16 cellular contexts compared by ENCODE assay signal in genomic region chr2:209942936-209943605, GRCh38.
"Had no signal": no experiment of that assay in that cellular context is flagged by ENCODE, and none has a peak within 500 bp of the region (broad histone marks: within the 10 kb centered on the region; RNA-seq: fewer than 3 reads in every experiment).

No MANE protein-coding gene starts in this region.

- H3K27ac ChIP-seq: esophagus muscularis mucosa, transverse colon had no signal

- H3K4me3 ChIP-seq: esophagus muscularis mucosa, lung, transverse colon had no signal

- H3K36me3 ChIP-seq: esophagus muscularis mucosa, transverse colon had no signal

- H3K4me3 Mint-ChIP-seq: activated B cell treated with CpG ODN at 0.5 μM for 24 hours; activated CD8-positive, alpha-beta T cell treated with anti-CD3 and anti-CD28 coated beads, Interleukin-2, amount 10 ng/mL, durations not matched to agents 7 days and 5 days; activated T-cell treated with anti-CD3 and anti-CD28 coated beads, Interleukin-2, amount 50 U/mL, for 72 hours; immature natural killer cell had no signal

- DNase-seq: activated B cell treated with CpG ODN at 0.5 μM for 24 hours; activated CD4-positive, alpha-beta T cell treated with anti-CD3 and anti-CD28 coated beads for 48 hours; activated CD8-positive, alpha-beta memory T cell treated with anti-CD3 and anti-CD28 coated beads, Interleukin-2, amount 50 U/mL, for 48 hours; activated CD8-positive, alpha-beta T cell treated with anti-CD3 and anti-CD28 coated beads, Interleukin-2, amount 10 ng/mL, durations not matched to agents 7 days and 5 days; activated gamma-delta T cell; activated T-cell treated with anti-CD3 and anti-CD28 coated beads, Interleukin-2, amount 50 U/mL, for 72 hours; cerebellar nuclear complex; immature natural killer cell; right cardiac atrium; stimulated activated naive CD8-positive, alpha-beta T cell treated with anti-CD3 and anti-CD28 coated beads, Interleukin-15, Interleukin-2, amounts not matched to agents 100 U/mL and 50 U/mL, for 24 hours; T-helper 2 cell; transverse colon had no signal

- H3K9me3 Mint-ChIP-seq: activated B cell treated with CpG ODN at 0.5 μM for 24 hours; activated naive CD4-positive, alpha-beta T cell treated with anti-CD3 and anti-CD28 coated beads, Interleukin-2, amount 50 U/mL, for 72 hours; activated T-cell treated with anti-CD3 and anti-CD28 coated beads, Interleukin-2, amount 50 U/mL, for 72 hours had no signal

- H3K9me3 ChIP-seq: esophagus muscularis mucosa, transverse colon had no signal

- FAIRE-seq: endometrium had no signal

- H3K36me3 Mint-ChIP-seq: activated naive CD4-positive, alpha-beta T cell treated with anti-CD3 and anti-CD28 coated beads, Interleukin-2, amount 50 U/mL, for 72 hours; immature natural killer cell had no signal

- H3K27ac Mint-ChIP-seq: activated B cell treated with CpG ODN at 0.5 μM for 24 hours; activated CD8-positive, alpha-beta T cell treated with anti-CD3 and anti-CD28 coated beads, Interleukin-2, amount 10 ng/mL, durations not matched to agents 7 days and 5 days; activated naive CD4-positive, alpha-beta T cell treated with anti-CD3 and anti-CD28 coated beads, Interleukin-2, amount 50 U/mL, for 72 hours; activated T-cell treated with anti-CD3 and anti-CD28 coated beads, Interleukin-2, amount 50 U/mL, for 72 hours; immature natural killer cell had no signal

- H3K4me1 ChIP-seq: transverse colon had no signal

- H3K4me1 Mint-ChIP-seq: activated B cell treated with CpG ODN at 0.5 μM for 24 hours, immature natural killer cell had no signal

- H3K27me3 ChIP-seq: esophagus muscularis mucosa, transverse colon had no signal
